8 cellular contexts compared by ENCODE assay signal in the genomic region with DNA sequence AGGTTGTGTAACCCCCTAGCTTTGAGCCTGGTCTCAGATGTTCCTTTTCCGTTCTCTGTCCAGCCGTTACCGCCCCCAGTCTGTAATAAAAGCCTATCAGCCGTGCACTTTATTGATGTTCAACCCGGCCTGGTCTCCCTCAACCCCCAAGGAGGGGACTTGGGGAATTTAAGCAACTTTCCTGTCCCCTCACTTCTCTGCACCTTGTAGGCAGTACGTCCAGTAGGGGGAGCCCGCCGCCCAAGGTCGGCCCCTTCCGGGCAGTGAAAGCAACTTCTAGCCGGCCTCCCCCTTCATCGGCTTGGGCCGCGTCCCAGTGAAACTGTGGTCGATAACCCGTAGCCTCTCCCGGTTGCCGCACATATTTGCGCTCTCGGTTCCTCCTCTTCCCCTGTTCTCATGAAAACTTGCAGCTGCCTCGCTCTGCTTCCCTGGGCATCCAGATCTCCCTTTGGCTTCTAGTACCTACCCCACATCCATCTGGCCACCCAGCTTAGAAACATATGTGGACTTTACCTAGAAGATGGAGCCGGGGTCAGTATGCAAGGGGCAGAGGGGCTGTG. TPM values are rescaled to one million over a fixed set of nuclear protein-coding genes. Genes with fewer than 3 reads are reported as not detected.
DNase-seq lines count a peak whose midpoint lies in the region; ATAC-seq and TF ChIP-seq lines count a peak whose summit lies in the region.

No MANE protein-coding gene starts in this region.

- peak overlapping the region; percentile 25 for H3K4me3 Mint-ChIP-seq in activated naive CD4-positive, alpha-beta T cell treated with anti-CD3 and anti-CD28 coated beads, Interleukin-2, amount 10 ng/mL, durations not matched to agents 7 days and 5 days

- no peaks in the 10 kb centered on the region for H3K27me3 ChIP-seq in osteoblast (ENCODE audit: insufficient read depth, low read length)

- H3K4me3 ChIP-seq in osteoblast (ENCODE audit: insufficient read depth, low read length) = peak overlapping the region; percentile 59

- peaks cover 20% of the 10 kb centered on the region for H3K36me3 ChIP-seq in osteoblast (ENCODE audit: insufficient read depth, low read length)

- in situ Hi-C loops in SK-MEL-5 (cut with HindIII; ENCODE audit: low pct_unique_long_range_greater_than_20kb, low sequenced_read_pairs) = no loop called here

- H3K4me2 ChIP-seq in osteoblast (ENCODE audit: insufficient read depth, low read length) = peak overlapping the region; percentile 82

- no peaks in the 10 kb centered on the region for H3K27me3 Mint-ChIP-seq in activated naive CD4-positive, alpha-beta T cell treated with anti-CD3 and anti-CD28 coated beads, Interleukin-2, amount 10 ng/mL, durations not matched to agents 7 days and 5 days

- peak overlapping the region; percentile 52 for H3K27ac ChIP-seq in osteoblast (ENCODE audit: low read depth, low read length)

- peak; percentile 51 for ATAC-seq in GM21367 (IDR thresholded peaks at IDR 0.05; ENCODE audit: unreplicated experiment)

- peaks cover 24% of the 10 kb centered on the region for H3K36me3 Mint-ChIP-seq in activated naive CD4-positive, alpha-beta T cell treated with anti-CD3 and anti-CD28 coated beads, Interleukin-2, amount 10 ng/mL, durations not matched to agents 7 days and 5 days

- peak; percentile 90 for TF ChIP-seq CTCF in osteoblast (IDR thresholded peaks at IDR 0.05; ENCODE audit: extremely low read depth, low read depth, low read length)

- H3K4me1 Mint-ChIP-seq in activated naive CD4-positive, alpha-beta T cell treated with anti-CD3 and anti-CD28 coated beads, Interleukin-2, amount 10 ng/mL, durations not matched to agents 7 days and 5 days = peaks cover 50% of the 10 kb centered on the region

- H3K9me3 Mint-ChIP-seq in activated naive CD4-positive, alpha-beta T cell treated with anti-CD3 and anti-CD28 coated beads, Interleukin-2, amount 10 ng/mL, durations not matched to agents 7 days and 5 days = no peaks in the 10 kb centered on the region

- peak overlapping the region; percentile 84 for H2AFZ ChIP-seq in osteoblast (ENCODE audit: low read length)

- peak overlapping the region; percentile 22 for H3K27ac Mint-ChIP-seq in activated naive CD4-positive, alpha-beta T cell treated with anti-CD3 and anti-CD28 coated beads, Interleukin-2, amount 10 ng/mL, durations not matched to agents 7 days and 5 days

- peaks cover 43% of the 10 kb centered on the region for H3K4me1 ChIP-seq in osteoblast (ENCODE audit: insufficient read depth, low read length)

- CTCF ChIA-PET in activated naive CD4-positive, alpha-beta T cell treated with anti-CD3 and anti-CD28 coated beads, Interleukin-2, amount 10 ng/mL, durations not matched to agents 7 days and 5 days (lab: Charles Lee) = interaction anchor here (0.6 to 10.8 kb wide), 20 partner anchors 8 to 128 kb away, joined by 3 to 151 read pairs (median 5); a partner anchor contains a TSS

- no peaks in the 10 kb centered on the region for H3K9me3 ChIP-seq in osteoblast (ENCODE audit: low read depth, low read length)

- H3K79me2 ChIP-seq in osteoblast (ENCODE audit: insufficient read depth, low read length) = no peaks in the 10 kb centered on the region

- no peaks in the 10 kb centered on the region for H4K20me1 ChIP-seq in osteoblast (ENCODE audit: insufficient read depth, low read length)

- DNase-seq in C1 segment of cervical spinal cord (lab: John Stamatoyannopoulos, UW) (peak in 12 of 14 donors; percentile 48 to 85 (median 64)), MV-4-11 (lab: John Stamatoyannopoulos, UW) (peak; percentile 82), SK-MEL-5 (ENCODE audit: low read depth, low spot score) (peak; percentile 76), globus pallidus (ENCODE audit: low spot score) (peak; percentile 81), osteoblast (ENCODE audit: insufficient read length, low spot score, missing footprints) (peak; percentile 93), superior temporal gyrus (ENCODE audit: extremely low spot score) (peak; percentile 83)
- peak; percentile 89 for DNase-seq in activated naive CD4-positive, alpha-beta T cell treated with anti-CD3 and anti-CD28 coated beads, Interleukin-2, amount 10 ng/mL, durations not matched to agents 7 days and 5 days

RNA-seq across cellular contexts. Expression of a gene that starts 7.9 kb away (rescaled TPM):
- 27.0 and 37.4 TPM in 2 replicates for total RNA-seq in SK-MEL-5 (2014; rRNA removed; shearing (Covaris generic))
- 47.7 and 60.8 TPM in 2 replicates for polyA plus RNA-seq in SK-MEL-5 (2015; cell fraction: cytosol; rRNA removed)
- 14.8 and 20.8 TPM in 2 replicates for polyA plus RNA-seq in SK-MEL-5 (2015; cell fraction: nucleus; rRNA removed)
- 31.5 and 32.4 TPM in 2 replicates for total RNA-seq in osteoblast

RNA-seq across cellular contexts. Expression of a gene that starts 8.4 kb away (rescaled TPM):
- not detected in 2 replicates for total RNA-seq in SK-MEL-5 (2014; rRNA removed; shearing (Covaris generic))
- polyA plus RNA-seq in SK-MEL-5 (2015; cell fraction: cytosol; rRNA removed) = not detected in 2 replicates
- not detected in 2 replicates for polyA plus RNA-seq in SK-MEL-5 (2015; cell fraction: nucleus; rRNA removed)
- not detected in 2 replicates for total RNA-seq in osteoblast

RNA-seq across cellular contexts. Expression of a gene that starts 21.6 kb away (rescaled TPM):
- 39.3 and 46.2 TPM in 2 replicates for total RNA-seq in SK-MEL-5 (2014; rRNA removed; shearing (Covaris generic))
- 23.9 and 26.8 TPM in 2 replicates for polyA plus RNA-seq in SK-MEL-5 (2015; cell fraction: cytosol; rRNA removed)
- 1,929 and 2,020 TPM in 2 replicates for polyA plus RNA-seq in SK-MEL-5 (2015; cell fraction: nucleus; rRNA removed)
- total RNA-seq in osteoblast = 46.6 and 50.3 TPM in 2 replicates

RNA-seq across cellular contexts. Expression of a gene that starts 53.2 kb away (rescaled TPM):
- total RNA-seq in SK-MEL-5 (2014; rRNA removed; shearing (Covaris generic)) = 1.2 and 2.9 TPM in 2 replicates
- 27.7 and 27.8 TPM in 2 replicates for polyA plus RNA-seq in SK-MEL-5 (2015; cell fraction: cytosol; rRNA removed)
- polyA plus RNA-seq in SK-MEL-5 (2015; cell fraction: nucleus; rRNA removed) = 10.4 and 14.5 TPM in 2 replicates
- total RNA-seq in osteoblast = 2.4 and 2.5 TPM in 2 replicates

Comparison
In these comparisons a context has a peak if more than half of its experiments do, and no peak if none do; other contexts are left out.
1. Peak in every context shown above with its lines: DNase-seq, ATAC-seq, H3K4me3 ChIP-seq and H3K27ac ChIP-seq.